In the genomic region with DNA sequence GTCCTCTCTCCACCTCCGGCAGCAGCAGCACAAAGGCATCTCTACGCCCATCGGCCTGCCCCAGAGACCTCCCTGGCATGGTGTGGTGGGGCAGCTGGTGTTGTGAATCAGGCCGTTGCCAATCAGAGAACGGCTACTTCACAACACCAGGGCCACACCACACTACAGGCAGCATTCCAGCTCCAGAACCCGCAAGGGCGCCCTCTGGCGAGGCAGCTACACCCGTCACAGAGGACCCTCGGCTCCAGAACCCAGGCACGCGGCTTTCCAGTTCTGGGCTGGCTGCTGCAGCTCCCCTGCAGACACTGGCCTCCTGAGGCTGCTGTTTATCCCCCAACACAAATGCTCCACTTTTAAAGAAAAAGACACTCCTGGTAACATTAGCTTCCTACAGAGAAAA, we compare ENCODE assay signal across 8 cellular contexts.
DNase-seq lines count a peak whose midpoint lies in the region; TF ChIP-seq lines count a peak whose summit lies in the region.

No MANE protein-coding gene starts in this region.

- no peak overlapping the region for H3K27ac ChIP-seq in OCI-LY3 (ENCODE audit: low read length)

- H3K9ac ChIP-seq in OCI-LY3 (ENCODE audit: low read length) = no peak overlapping the region

- DNase-seq in SKM-1 treated with dmso at 0.1 percent for 144 hours (lab: John Stamatoyannopoulos, UW; ENCODE audit: unreplicated experiment) (peak; percentile 9), SKM-1 (lab: John Stamatoyannopoulos, UW; ENCODE audit: unreplicated experiment) (no peak), cardiac fibroblast (ENCODE audit: low read depth in 2 of 2) (peak; percentile 15 to 47), neural crest cell (ENCODE audit: low read depth, low spot score) (peak; percentile 46), posterior vena cava (ENCODE audit: low spot score) (no peak), NK-92 (lab: John Stamatoyannopoulos, UW; ENCODE audit: unreplicated experiment) (no peak), DMS114 treated with DMSO at 0.1 percent for 48 hours (lab: John Stamatoyannopoulos, UW; ENCODE audit: unreplicated experiment) (no peak)

- H2AFZ ChIP-seq in OCI-LY3 (ENCODE audit: low read depth, low read length) = peak overlapping the region; percentile 72

- no peaks in the 10 kb centered on the region for H3K79me2 ChIP-seq in OCI-LY3 (ENCODE audit: low read length)

- H3K9me3 ChIP-seq in OCI-LY3 (ENCODE audit: insufficient read depth, low read length) = no peaks in the 10 kb centered on the region

- no peaks in the 10 kb centered on the region for H4K20me1 ChIP-seq in OCI-LY3 (ENCODE audit: insufficient read depth, low read length)

- H3K4me3 Mint-ChIP-seq in neural crest cell = no peak overlapping the region

- H3K27me3 Mint-ChIP-seq in neural crest cell (ENCODE audit: low read depth) = peaks cover 9% of the 10 kb centered on the region

- peak; percentile 95 for TF ChIP-seq CTCF in OCI-LY3 (IDR thresholded peaks at IDR 0.05; ENCODE audit: low read depth, low read length)
- peak; percentile 54 for TF ChIP-seq CTCF in cardiac fibroblast (IDR thresholded peaks at IDR 0.05; ENCODE audit: low read depth, low read length)
- TF ChIP-seq CTCF in neural crest cell (conservative IDR thresholded peaks at IDR 0.05) = peak; percentile 55

- H3K4me3 ChIP-seq in OCI-LY3 (ENCODE audit: low read length) (no peak overlapping the region), cardiac fibroblast (replicated peaks in 1 of 2; ENCODE audit: low read depth in 2 of 2, low read length in 2 of 2) (no peak overlapping the region)

- H3K27me3 ChIP-seq in OCI-LY3 (ENCODE audit: low read depth, low read length) = peaks cover 48% of the 10 kb centered on the region

- intact Hi-C loops in posterior vena cava (cut with DNase I) = no loop called here

- no peak overlapping the region for H3K27ac Mint-ChIP-seq in neural crest cell (ENCODE audit: unreplicated experiment)

- no peaks in the 10 kb centered on the region for H3K36me3 Mint-ChIP-seq in neural crest cell (ENCODE audit: low read depth)

- peaks cover 5% of the 10 kb centered on the region for H3K4me1 ChIP-seq in OCI-LY3 (ENCODE audit: low read length)

- H3K4me1 Mint-ChIP-seq in neural crest cell = no peaks in the 10 kb centered on the region

- H3K36me3 ChIP-seq in OCI-LY3 (replicated peaks; ENCODE audit: low read depth, low read length) = no peaks in the 10 kb centered on the region

- H3K9me3 Mint-ChIP-seq in neural crest cell = peaks cover 3% of the 10 kb centered on the region

- peak overlapping the region; percentile 43 for H3K4me2 ChIP-seq in OCI-LY3 (ENCODE audit: low read length)

Comparison
In these comparisons a context has a peak if more than half of its experiments do, and no peak if none do; other contexts are left out.
1. DNase-seq: peak in SKM-1 treated with dmso at 0.1 percent for 144 hours (single experiment), cardiac fibroblast (2 of 2) and neural crest cell (single experiment); none in SKM-1 (single experiment), posterior vena cava (single experiment), NK-92 (single experiment) and DMS114 treated with DMSO at 0.1 percent for 48 hours (single experiment).
2. Peak in every context shown above with its lines, with median percentiles within 50 percentile points of each other: CTCF ChIP-seq.